In the genomic region with DNA sequence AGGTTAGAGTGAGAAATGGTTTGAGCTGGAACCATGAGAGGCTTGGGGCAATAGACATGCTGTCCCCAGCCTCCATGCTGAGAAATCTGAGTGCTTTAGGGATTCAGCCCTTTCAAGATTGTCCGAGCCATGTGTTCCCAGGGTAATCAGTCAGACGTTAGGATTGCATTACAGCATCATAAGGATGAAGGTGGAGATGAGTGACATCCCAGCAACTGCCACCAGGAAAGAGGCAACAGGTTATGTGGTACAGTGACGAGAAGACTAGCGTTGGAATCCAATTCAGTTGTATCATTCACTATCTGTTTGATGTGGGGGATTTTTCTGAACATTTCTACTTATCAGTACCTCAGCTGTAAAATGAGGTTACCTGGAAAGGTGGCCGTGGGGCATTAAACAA, we compare ENCODE assay signal across 15 cellular contexts. TPM values are rescaled to one million over a fixed set of nuclear protein-coding genes. Genes with fewer than 3 reads are reported as not detected.
A peak's percentile ranks its signal among the peaks of the same experiment; 100 is the strongest.
DNase-seq lines count a peak whose midpoint lies in the region; ATAC-seq and TF ChIP-seq lines count a peak whose summit lies in the region.
"Had no signal": no experiment of that assay in that cellular context is flagged by ENCODE, and none has a peak within 500 bp of the region (broad histone marks: within the 10 kb centered on the region; RNA-seq: fewer than 3 reads in every experiment).

No MANE protein-coding gene starts in this region.

- H3K4me1 ChIP-seq in SK-N-SH (ENCODE audit: control insufficient read depth in 1 of 2, insufficient read depth in 2 of 2, low read depth in 1 of 2, low read length in 1 of 2) (peaks cover 18 to 49% of the 10 kb centered on the region in 2 experiments), smooth muscle cell (ENCODE audit: low read depth) (peaks cover 12% of the 10 kb centered on the region)
- H3K4me1 ChIP-seq: SJCRH30 had no signal

- H3K27ac ChIP-seq in SK-N-SH (ENCODE audit: low read depth in 2 of 2, low read length in 1 of 2) (peak overlapping the region in 1 of 2 experiments; percentile 89; a peak in 2 of 4 replicates), caudate nucleus (ENCODE audit: low read depth, low read length) (peak overlapping the region; percentile 66), smooth muscle cell (ENCODE audit: low read depth) (no peak overlapping the region)
- H3K27ac ChIP-seq: SJCRH30, vagina had no signal

- H3K27me3 Mint-ChIP-seq in stimulated activated naive CD8-positive, alpha-beta T cell treated with anti-CD3 and anti-CD28 coated beads, Interleukin-15, amount 100 ng/mL, for 72 hours = peaks cover 31% of the 10 kb centered on the region
- H3K27me3 Mint-ChIP-seq in activated naive CD4-positive, alpha-beta T cell treated with anti-CD3 and anti-CD28 coated beads for 36 hours (ENCODE audit: low read depth) = peaks cover 8% of the 10 kb centered on the region

- TF ChIP-seq EP300 in SK-N-SH (IDR thresholded peaks at IDR 0.05; ENCODE audit: borderline replicate concordance in 1 of 2, low read depth in 1 of 2, low read length in 1 of 2) = no peak

- TF ChIP-seq CTCF in SK-N-SH (IDR thresholded peaks at IDR 0.05) (no peak), smooth muscle cell (IDR thresholded peaks at IDR 0.05; ENCODE audit: borderline replicate concordance, insufficient read depth, poor library complexity, severe bottlenecking) (no peak)

- 61% methylated on average over 5 of the region's 5 CpGs for WGBS in SK-N-SH (ENCODE audit: low lambda C conversion rate)
- 59% methylated on average over 5 of the region's 5 CpGs for WGBS in smooth muscle cell (ENCODE audit: low lambda C conversion rate)

- H3K9me3 ChIP-seq in SK-N-SH = no peaks in the 10 kb centered on the region
- no peaks in the 10 kb centered on the region for H3K9me3 ChIP-seq in iPS-18c (ENCODE audit: control insufficient read depth, insufficient read depth, low read length)
- H3K9me3 ChIP-seq in smooth muscle cell (replicated peaks; ENCODE audit: low read depth) = no peaks in the 10 kb centered on the region
- H3K9me3 ChIP-seq: SJCRH30, vagina had no signal

- H3K4me2 ChIP-seq in SK-N-SH (peak overlapping the region; percentile 87), smooth muscle cell (peak overlapping the region; percentile 76)

- H3K79me2 ChIP-seq in SK-N-SH (ENCODE audit: insufficient read depth) = peaks cover 36% of the 10 kb centered on the region
- no peaks in the 10 kb centered on the region for H3K79me2 ChIP-seq in smooth muscle cell (ENCODE audit: low read depth)

- H3K9ac ChIP-seq in SK-N-SH (peak overlapping the region; percentile 46; the same call in 1 of the 2 replicates), smooth muscle cell (ENCODE audit: low read depth) (no peak overlapping the region)

- no peak for TF ChIP-seq RAD21 in SK-N-SH (IDR thresholded peaks at IDR 0.05; ENCODE audit: low read length)

- H3K4me1 Mint-ChIP-seq in stimulated activated naive CD8-positive, alpha-beta T cell treated with anti-CD3 and anti-CD28 coated beads, Interleukin-15, amount 100 ng/mL, for 72 hours = peaks cover 6% of the 10 kb centered on the region
- no peaks in the 10 kb centered on the region for H3K4me1 Mint-ChIP-seq in activated naive CD4-positive, alpha-beta T cell treated with anti-CD3 and anti-CD28 coated beads for 36 hours (ENCODE audit: low read depth)

- ATAC-seq in SK-N-SH treated with all-trans-retinoic acid at 6 μM for 48 hours = no peak
- no peak for ATAC-seq in stimulated activated naive CD8-positive, alpha-beta T cell treated with anti-CD3 and anti-CD28 coated beads, Interleukin-15, amount 100 ng/mL, for 72 hours
- no peak for ATAC-seq in HG02981 (IDR thresholded peaks at IDR 0.05; ENCODE audit: unreplicated experiment)
- ATAC-seq: CD8-positive, alpha-beta T cell had no signal

- no peaks in the 10 kb centered on the region for H3K9me3 Mint-ChIP-seq in stimulated activated naive CD8-positive, alpha-beta T cell treated with anti-CD3 and anti-CD28 coated beads, Interleukin-15, amount 100 ng/mL, for 72 hours
- no peaks in the 10 kb centered on the region for H3K9me3 Mint-ChIP-seq in activated naive CD4-positive, alpha-beta T cell treated with anti-CD3 and anti-CD28 coated beads for 36 hours
- H3K9me3 Mint-ChIP-seq: activated T-helper 2 cell treated with anti-CD3 and anti-CD28 coated beads, Interferon-gamma antibody, Interleukin-2, Interleukin-4, amounts not matched to agents 10 μg/mL and 5 μg/mL and 100 μg/mL, durations not matched to agents 14 hours and 24 hours and 36 hours; CD8-positive, alpha-beta T cell had no signal

- intact Hi-C loops in activated naive CD4-positive, alpha-beta T cell treated with anti-CD3 and anti-CD28 coated beads for 36 hours (cut with micrococcal nuclease) = no loop called here

- no peaks in the 10 kb centered on the region for H3K36me3 Mint-ChIP-seq in activated naive CD4-positive, alpha-beta T cell treated with anti-CD3 and anti-CD28 coated beads for 36 hours (ENCODE audit: low read depth)
- H3K36me3 Mint-ChIP-seq: CD8-positive, alpha-beta T cell had no signal

- DNase-seq in SK-N-SH (no peak), caudate nucleus (lab: John Stamatoyannopoulos, UW) (peak in 4 of 61 donors; percentile 26 to 61 (median 35)), smooth muscle cell (lab: John Stamatoyannopoulos, UW; ENCODE audit: unreplicated experiment) (no peak)
- DNase-seq in stimulated activated naive CD8-positive, alpha-beta T cell treated with anti-CD3 and anti-CD28 coated beads, Interleukin-15, amount 100 ng/mL, for 72 hours = no peak
- DNase-seq in activated naive CD4-positive, alpha-beta T cell treated with anti-CD3 and anti-CD28 coated beads for 36 hours = no peak
- DNase-seq: activated CD4-positive, CD25-positive, alpha-beta regulatory T cell treated with anti-CD3 and anti-CD28 coated beads, Interleukin-2, amount 50 U/mL, for 72 hours; CD8-positive, alpha-beta T cell; SJCRH30 had no signal

- CTCF ChIA-PET in SK-N-SH (lab: Yijun Ruan, JAX) = interaction anchor here (0.8 to 14.3 kb wide), 12 partner anchors 9 to 336 kb away, joined by 3 to 139 read pairs (median 4); a partner anchor contains a TSS
- CTCF ChIA-PET in activated naive CD4-positive, alpha-beta T cell treated with anti-CD3 and anti-CD28 coated beads for 36 hours (lab: Charles Lee) = interaction anchor here (0.6 to 1.5 kb wide), 7 partner anchors 15 to 163 kb away, joined by 3 to 8 read pairs (median 3); a partner anchor contains a TSS

- peak overlapping the region; percentile 31 to 80 for H3K4me3 ChIP-seq in SK-N-SH (ENCODE audit: low read depth in 2 of 2, low read length in 1 of 2)
- H3K4me3 ChIP-seq in iPS-18c (ENCODE audit: insufficient read depth, low read depth, low read length) = peak overlapping the region; percentile 10; the same call in 1 of the 2 replicates
- no peak overlapping the region for H3K4me3 ChIP-seq in smooth muscle cell
- H3K4me3 ChIP-seq: SJCRH30, vagina had no signal

- POLR2A ChIA-PET in SK-N-SH (lab: Yijun Ruan, JAX) = no interaction called here

- H3K4me3 Mint-ChIP-seq in stimulated activated naive CD8-positive, alpha-beta T cell treated with anti-CD3 and anti-CD28 coated beads, Interleukin-15, amount 100 ng/mL, for 72 hours = no peak overlapping the region
- no peak overlapping the region for H3K4me3 Mint-ChIP-seq in activated naive CD4-positive, alpha-beta T cell treated with anti-CD3 and anti-CD28 coated beads for 36 hours
- H3K4me3 Mint-ChIP-seq: CD8-positive, alpha-beta T cell had no signal

- H4K20me1 ChIP-seq in SK-N-SH (ENCODE audit: insufficient read depth) (no peaks in the 10 kb centered on the region), smooth muscle cell (ENCODE audit: low read depth) (no peaks in the 10 kb centered on the region)

- H3K27me3 ChIP-seq in SK-N-SH (ENCODE audit: insufficient read depth) (no peaks in the 10 kb centered on the region), smooth muscle cell (ENCODE audit: low read depth) (peaks cover 27% of the 10 kb centered on the region)
- H3K27me3 ChIP-seq: vagina had no signal

- H3F3A ChIP-seq in SK-N-SH (replicated peaks; ENCODE audit: insufficient read depth) = peaks cover 24% of the 10 kb centered on the region
- no peaks in the 10 kb centered on the region for H3F3A ChIP-seq in smooth muscle cell (ENCODE audit: low read depth)

- H3K27ac Mint-ChIP-seq in stimulated activated naive CD8-positive, alpha-beta T cell treated with anti-CD3 and anti-CD28 coated beads, Interleukin-15, amount 100 ng/mL, for 72 hours = no peak overlapping the region
- H3K27ac Mint-ChIP-seq in activated naive CD4-positive, alpha-beta T cell treated with anti-CD3 and anti-CD28 coated beads for 36 hours = no peak overlapping the region
- H3K27ac Mint-ChIP-seq: activated T-helper 2 cell treated with anti-CD3 and anti-CD28 coated beads, Interferon-gamma antibody, Interleukin-2, Interleukin-4, amounts not matched to agents 10 μg/mL and 5 μg/mL and 100 μg/mL, durations not matched to agents 14 hours and 24 hours and 36 hours; CD8-positive, alpha-beta T cell had no signal

- H3K36me3 ChIP-seq in SK-N-SH (replicated peaks in 1 of 2; ENCODE audit: control insufficient read depth in 1 of 2, insufficient read depth in 2 of 2, low read length in 1 of 2) (no peaks in the 10 kb centered on the region), smooth muscle cell (ENCODE audit: low read depth) (no peaks in the 10 kb centered on the region)
- H3K36me3 ChIP-seq: SJCRH30, vagina had no signal

- H3K9me2 ChIP-seq in SK-N-SH = no peaks in the 10 kb centered on the region

- no peak overlapping the region for H2AFZ ChIP-seq in SK-N-SH (ENCODE audit: low read depth)
- H2AFZ ChIP-seq in smooth muscle cell (ENCODE audit: low read depth) = no peak overlapping the region

TF ChIP-seq in SK-N-SH, 30 proteins besides CTCF, POLR2A, EP300 and RAD21 (continues in another document):
- TF ChIP-seq YY1 (IDR thresholded peaks at IDR 0.05; ENCODE audit: low read depth) (no peak), RXRA (IDR thresholded peaks at IDR 0.05; ENCODE audit: borderline replicate concordance, low read depth) (no peak), JUND (IDR thresholded peaks at IDR 0.05) (no peak), TAF1 (IDR thresholded peaks at IDR 0.05; ENCODE audit: borderline replicate concordance, low read depth, low read length) (no peak), MEF2A (IDR thresholded peaks at IDR 0.05; ENCODE audit: borderline replicate concordance, low read depth) (no peak), TCF12 (IDR thresholded peaks at IDR 0.05) (no peak)

RNA-seq across cellular contexts. Expression of a gene that starts 1.7 kb away (rescaled TPM):
- polyA plus RNA-seq in SK-N-SH (2012; rRNA removed) (15.1 and 18.5 TPM in 2 replicates), smooth muscle cell (not detected in 2 replicates)
- 9.8 and 12.8 TPM in 2 replicates for polyA plus RNA-seq in SK-N-SH (2012; cell fraction: cytosol; rRNA removed)
- 14.3 and 16.7 TPM in 2 replicates for polyA plus RNA-seq in SK-N-SH (2012; cell fraction: nucleus; rRNA removed)
- total RNA-seq in smooth muscle cell = 0.13 TPM in 1 of 2 replicates, not detected in the other
- total RNA-seq in activated naive CD4-positive, alpha-beta T cell treated with anti-CD3 and anti-CD28 coated beads for 36 hours = 1 to 10 TPM; 2.4 to 2.8 TPM
- total RNA-seq: activated T-helper 2 cell treated with anti-CD3 and anti-CD28 coated beads, Interferon-gamma antibody, Interleukin-2, Interleukin-4, amounts not matched to agents 10 μg/mL and 5 μg/mL and 100 μg/mL, durations not matched to agents 14 hours and 24 hours and 36 hours; CD8-positive, alpha-beta T cell; lung microvascular endothelial cell; NCI-H460; SJCRH30; vagina had no signal
